1 cellular context compared by ENCODE assay signal in the genomic region with DNA sequence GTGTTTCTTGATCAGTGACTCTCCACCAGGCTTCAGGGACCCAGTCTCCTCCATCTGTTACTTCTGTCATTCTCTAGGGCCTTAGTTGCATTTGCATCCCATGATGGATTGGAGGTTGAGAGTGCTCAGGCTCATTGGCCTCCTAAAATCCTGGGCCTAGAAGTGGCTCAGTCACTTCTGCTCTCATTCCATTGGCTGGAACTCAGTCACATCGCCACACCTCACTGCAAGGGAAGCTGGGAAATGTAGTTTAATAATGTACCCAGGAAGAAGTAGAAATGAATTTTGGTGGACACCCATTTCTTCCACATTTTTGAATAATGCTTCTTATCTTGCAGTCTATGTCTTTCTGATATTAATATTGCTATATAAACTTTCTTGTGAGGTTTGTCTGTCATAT.
TF ChIP-seq lines count a peak whose summit lies in the region.

No MANE protein-coding gene starts in this region.

TF ChIP-seq in GM23338, 12 proteins besides CTCF, POLR2A, EP300 and RAD21:
- TF ChIP-seq, protein P1, sequence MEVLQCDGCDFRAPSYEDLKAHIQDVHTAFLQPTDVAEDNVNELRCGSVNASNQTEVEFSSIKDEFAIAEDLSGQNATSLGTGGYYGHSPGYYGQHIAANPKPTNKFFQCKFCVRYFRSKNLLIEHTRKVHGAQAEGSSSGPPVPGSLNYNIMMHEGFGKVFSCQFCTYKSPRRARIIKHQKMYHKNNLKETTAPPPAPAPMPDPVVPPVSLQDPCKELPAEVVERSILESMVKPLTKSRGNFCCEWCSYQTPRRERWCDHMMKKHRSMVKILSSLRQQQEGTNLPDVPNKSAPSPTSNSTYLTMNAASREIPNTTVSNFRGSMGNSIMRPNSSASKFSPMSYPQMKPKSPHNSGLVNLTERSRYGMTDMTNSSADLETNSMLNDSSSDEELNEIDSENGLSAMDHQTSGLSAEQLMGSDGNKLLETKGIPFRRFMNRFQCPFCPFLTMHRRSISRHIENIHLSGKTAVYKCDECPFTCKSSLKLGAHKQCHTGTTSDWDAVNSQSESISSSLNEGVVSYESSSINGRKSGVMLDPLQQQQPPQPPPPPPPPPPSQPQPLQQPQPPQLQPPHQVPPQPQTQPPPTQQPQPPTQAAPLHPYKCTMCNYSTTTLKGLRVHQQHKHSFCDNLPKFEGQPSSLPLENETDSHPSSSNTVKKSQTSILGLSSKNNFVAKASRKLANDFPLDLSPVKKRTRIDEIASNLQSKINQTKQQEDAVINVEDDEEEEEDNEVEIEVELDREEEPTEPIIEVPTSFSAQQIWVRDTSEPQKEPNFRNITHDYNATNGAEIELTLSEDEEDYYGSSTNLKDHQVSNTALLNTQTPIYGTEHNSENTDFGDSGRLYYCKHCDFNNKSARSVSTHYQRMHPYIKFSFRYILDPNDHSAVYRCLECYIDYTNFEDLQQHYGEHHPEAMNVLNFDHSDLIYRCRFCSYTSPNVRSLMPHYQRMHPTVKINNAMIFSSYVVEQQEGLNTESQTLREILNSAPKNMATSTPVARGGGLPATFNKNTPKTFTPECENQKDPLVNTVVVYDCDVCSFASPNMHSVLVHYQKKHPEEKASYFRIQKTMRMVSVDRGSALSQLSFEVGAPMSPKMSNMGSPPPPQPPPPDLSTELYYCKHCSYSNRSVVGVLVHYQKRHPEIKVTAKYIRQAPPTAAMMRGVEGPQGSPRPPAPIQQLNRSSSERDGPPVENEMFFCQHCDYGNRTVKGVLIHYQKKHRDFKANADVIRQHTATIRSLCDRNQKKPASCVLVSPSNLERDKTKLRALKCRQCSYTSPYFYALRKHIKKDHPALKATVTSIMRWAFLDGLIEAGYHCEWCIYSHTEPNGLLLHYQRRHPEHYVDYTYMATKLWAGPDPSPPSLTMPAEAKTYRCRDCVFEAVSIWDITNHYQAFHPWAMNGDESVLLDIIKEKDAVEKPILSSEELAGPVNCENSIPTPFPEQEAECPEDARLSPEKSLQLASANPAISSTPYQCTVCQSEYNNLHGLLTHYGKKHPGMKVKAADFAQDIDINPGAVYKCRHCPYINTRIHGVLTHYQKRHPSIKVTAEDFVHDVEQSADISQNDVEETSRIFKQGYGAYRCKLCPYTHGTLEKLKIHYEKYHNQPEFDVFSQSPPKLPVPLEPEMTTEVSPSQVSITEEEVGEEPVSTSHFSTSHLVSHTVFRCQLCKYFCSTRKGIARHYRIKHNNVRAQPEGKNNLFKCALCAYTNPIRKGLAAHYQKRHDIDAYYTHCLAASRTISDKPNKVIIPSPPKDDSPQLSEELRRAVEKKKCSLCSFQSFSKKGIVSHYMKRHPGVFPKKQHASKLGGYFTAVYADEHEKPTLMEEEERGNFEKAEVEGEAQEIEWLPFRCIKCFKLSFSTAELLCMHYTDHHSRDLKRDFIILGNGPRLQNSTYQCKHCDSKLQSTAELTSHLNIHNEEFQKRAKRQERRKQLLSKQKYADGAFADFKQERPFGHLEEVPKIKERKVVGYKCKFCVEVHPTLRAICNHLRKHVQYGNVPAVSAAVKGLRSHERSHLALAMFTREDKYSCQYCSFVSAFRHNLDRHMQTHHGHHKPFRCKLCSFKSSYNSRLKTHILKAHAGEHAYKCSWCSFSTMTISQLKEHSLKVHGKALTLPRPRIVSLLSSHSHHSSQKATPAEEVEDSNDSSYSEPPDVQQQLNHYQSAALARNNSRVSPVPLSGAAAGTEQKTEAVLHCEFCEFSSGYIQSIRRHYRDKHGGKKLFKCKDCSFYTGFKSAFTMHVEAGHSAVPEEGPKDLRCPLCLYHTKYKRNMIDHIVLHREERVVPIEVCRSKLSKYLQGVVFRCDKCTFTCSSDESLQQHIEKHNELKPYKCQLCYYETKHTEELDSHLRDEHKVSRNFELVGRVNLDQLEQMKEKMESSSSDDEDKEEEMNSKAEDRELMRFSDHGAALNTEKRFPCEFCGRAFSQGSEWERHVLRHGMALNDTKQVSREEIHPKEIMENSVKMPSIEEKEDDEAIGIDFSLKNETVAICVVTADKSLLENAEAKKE (CRISPR knock-in tag; IDR thresholded peaks at IDR 0.05): no peak
- no peak for TF ChIP-seq ZNF331 (CRISPR knock-in tag; IDR thresholded peaks at IDR 0.05; ENCODE audit: low read depth)
- TF ChIP-seq NANOG (IDR thresholded peaks at IDR 0.05; ENCODE audit: borderline replicate concordance): no peak
- TF ChIP-seq, protein P2, sequence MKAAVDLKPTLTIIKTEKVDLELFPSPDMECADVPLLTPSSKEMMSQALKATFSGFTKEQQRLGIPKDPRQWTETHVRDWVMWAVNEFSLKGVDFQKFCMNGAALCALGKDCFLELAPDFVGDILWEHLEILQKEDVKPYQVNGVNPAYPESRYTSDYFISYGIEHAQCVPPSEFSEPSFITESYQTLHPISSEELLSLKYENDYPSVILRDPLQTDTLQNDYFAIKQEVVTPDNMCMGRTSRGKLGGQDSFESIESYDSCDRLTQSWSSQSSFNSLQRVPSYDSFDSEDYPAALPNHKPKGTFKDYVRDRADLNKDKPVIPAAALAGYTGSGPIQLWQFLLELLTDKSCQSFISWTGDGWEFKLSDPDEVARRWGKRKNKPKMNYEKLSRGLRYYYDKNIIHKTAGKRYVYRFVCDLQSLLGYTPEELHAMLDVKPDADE (IDR thresholded peaks at IDR 0.05): peak; percentile 53
- peak; percentile 49; the same call in 1 of the 2 replicates for TF ChIP-seq CREB1 (CRISPR knock-in tag; IDR thresholded peaks at IDR 0.05; ENCODE audit: low read depth)
